Comparison of ENCODE assay signal across 1 cellular context in the genomic region with DNA sequence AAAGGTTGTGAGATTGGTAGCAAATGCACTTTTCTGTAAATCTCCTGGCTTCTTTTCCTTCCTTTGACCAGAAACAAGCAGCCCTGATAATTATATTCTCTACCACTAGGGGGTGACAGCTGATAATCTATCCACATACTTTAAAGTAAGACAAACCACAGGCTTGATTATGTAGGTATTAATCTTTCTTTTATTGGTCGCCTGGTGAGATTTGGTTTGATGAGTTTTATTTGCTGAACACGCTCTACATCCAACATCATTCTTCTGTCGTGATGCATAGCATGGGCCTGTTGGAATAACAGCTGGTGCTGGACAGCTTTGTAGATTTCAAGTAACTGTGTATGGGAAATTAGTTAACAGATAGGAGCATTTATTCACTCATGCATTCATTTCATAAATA.
TF ChIP-seq lines count a peak whose summit lies in the region.

No MANE protein-coding gene starts in this region.

TF ChIP-seq in SK-N-SH, 30 proteins besides CTCF, POLR2A, EP300 and RAD21 (continued from another document):
- peak; percentile 16; the same call in 1 of the 2 replicates for TF ChIP-seq TCF12 (IDR thresholded peaks at IDR 0.05)
- no peak for TF ChIP-seq FOXJ3 (CRISPR knock-in tag; IDR thresholded peaks at IDR 0.05)
- no peak for TF ChIP-seq TEAD4 (IDR thresholded peaks at IDR 0.05; ENCODE audit: borderline replicate concordance, insufficient read depth)
- TF ChIP-seq, protein P1, sequence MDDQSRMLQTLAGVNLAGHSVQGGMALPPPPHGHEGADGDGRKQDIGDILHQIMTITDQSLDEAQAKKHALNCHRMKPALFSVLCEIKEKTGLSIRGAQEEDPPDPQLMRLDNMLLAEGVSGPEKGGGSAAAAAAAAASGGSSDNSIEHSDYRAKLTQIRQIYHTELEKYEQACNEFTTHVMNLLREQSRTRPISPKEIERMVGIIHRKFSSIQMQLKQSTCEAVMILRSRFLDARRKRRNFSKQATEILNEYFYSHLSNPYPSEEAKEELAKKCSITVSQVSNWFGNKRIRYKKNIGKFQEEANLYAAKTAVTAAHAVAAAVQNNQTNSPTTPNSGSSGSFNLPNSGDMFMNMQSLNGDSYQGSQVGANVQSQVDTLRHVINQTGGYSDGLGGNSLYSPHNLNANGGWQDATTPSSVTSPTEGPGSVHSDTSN (IDR thresholded peaks at IDR 0.05): no peak
- TF ChIP-seq, protein P2, sequence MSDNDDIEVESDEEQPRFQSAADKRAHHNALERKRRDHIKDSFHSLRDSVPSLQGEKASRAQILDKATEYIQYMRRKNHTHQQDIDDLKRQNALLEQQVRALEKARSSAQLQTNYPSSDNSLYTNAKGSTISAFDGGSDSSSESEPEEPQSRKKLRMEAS (IDR thresholded peaks at IDR 0.05; ENCODE audit: low read depth): no peak
- TF ChIP-seq SMC3 (IDR thresholded peaks at IDR 0.05; ENCODE audit: low read depth, low read length): peak; percentile 52
- TF ChIP-seq, protein P3, sequence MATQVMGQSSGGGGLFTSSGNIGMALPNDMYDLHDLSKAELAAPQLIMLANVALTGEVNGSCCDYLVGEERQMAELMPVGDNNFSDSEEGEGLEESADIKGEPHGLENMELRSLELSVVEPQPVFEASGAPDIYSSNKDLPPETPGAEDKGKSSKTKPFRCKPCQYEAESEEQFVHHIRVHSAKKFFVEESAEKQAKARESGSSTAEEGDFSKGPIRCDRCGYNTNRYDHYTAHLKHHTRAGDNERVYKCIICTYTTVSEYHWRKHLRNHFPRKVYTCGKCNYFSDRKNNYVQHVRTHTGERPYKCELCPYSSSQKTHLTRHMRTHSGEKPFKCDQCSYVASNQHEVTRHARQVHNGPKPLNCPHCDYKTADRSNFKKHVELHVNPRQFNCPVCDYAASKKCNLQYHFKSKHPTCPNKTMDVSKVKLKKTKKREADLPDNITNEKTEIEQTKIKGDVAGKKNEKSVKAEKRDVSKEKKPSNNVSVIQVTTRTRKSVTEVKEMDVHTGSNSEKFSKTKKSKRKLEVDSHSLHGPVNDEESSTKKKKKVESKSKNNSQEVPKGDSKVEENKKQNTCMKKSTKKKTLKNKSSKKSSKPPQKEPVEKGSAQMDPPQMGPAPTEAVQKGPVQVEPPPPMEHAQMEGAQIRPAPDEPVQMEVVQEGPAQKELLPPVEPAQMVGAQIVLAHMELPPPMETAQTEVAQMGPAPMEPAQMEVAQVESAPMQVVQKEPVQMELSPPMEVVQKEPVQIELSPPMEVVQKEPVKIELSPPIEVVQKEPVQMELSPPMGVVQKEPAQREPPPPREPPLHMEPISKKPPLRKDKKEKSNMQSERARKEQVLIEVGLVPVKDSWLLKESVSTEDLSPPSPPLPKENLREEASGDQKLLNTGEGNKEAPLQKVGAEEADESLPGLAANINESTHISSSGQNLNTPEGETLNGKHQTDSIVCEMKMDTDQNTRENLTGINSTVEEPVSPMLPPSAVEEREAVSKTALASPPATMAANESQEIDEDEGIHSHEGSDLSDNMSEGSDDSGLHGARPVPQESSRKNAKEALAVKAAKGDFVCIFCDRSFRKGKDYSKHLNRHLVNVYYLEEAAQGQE (IDR thresholded peaks at IDR 0.05; ENCODE audit: low read depth, low read length): peak; percentile 34; the same call in 1 of the 2 replicates
- no peak for TF ChIP-seq CHD2 (IDR thresholded peaks at IDR 0.05; ENCODE audit: low read length, partially characterized antibody)
- no peak for TF ChIP-seq GABPA (IDR thresholded peaks at IDR 0.05; ENCODE audit: low read depth)
- TF ChIP-seq FOSL2 (IDR thresholded peaks at IDR 0.05; ENCODE audit: borderline replicate concordance, low read depth): no peak
- TF ChIP-seq RCOR1 (IDR thresholded peaks at IDR 0.05; ENCODE audit: low read length): 0 out of 2 replicates have a peak, but pooled peaks have one; percentile 19
